Comparison of ENCODE assay signal across 24 cellular contexts in genomic region chr20:6055161-6055783, GRCh38. TPM values are rescaled to one million over a fixed set of nuclear protein-coding genes. Genes with fewer than 3 reads are reported as not detected.
DNase-seq lines count a peak whose midpoint lies in the region; ATAC-seq and TF ChIP-seq lines count a peak whose summit lies in the region.
"Had no signal": no experiment of that assay in that cellular context is flagged by ENCODE, and none has a peak within 500 bp of the region (broad histone marks: within the 10 kb centered on the region; RNA-seq: fewer than 3 reads in every experiment).

No MANE protein-coding gene starts in this region.

- H3K14ac ChIP-seq in H9 (ENCODE audit: insufficient read depth, low read length), result no peak overlapping the region

- H3K23ac ChIP-seq in H9 (ENCODE audit: insufficient read length, low read depth, low read length), result no peak overlapping the region

- no peaks in the 10 kb centered on the region for H3K79me1 ChIP-seq in H9 (ENCODE audit: insufficient read depth, low read depth, low read length, poor library complexity, severe bottlenecking)

- no peaks in the 10 kb centered on the region for H3K9me3 Mint-ChIP-seq in H9
- H3K9me3 Mint-ChIP-seq: activated CD4-positive, alpha-beta memory T cell treated with anti-CD3 and anti-CD28 coated beads, Interleukin-2, amount 10 ng/mL, durations not matched to agents 7 days and 5 days; central memory CD8-positive, alpha-beta T cell; naive thymus-derived CD8-positive, alpha-beta T cell; WTC11 had no signal

- DNase-seq in cardiac muscle cell (ENCODE audit: low read depth in 1 of 2, low spot score in 1 of 2) (peak in 1 of 2 donors; percentile 85), heart right ventricle (no peak), SW480 (ENCODE audit: low spot score) (peak; percentile 65), kidney glomerular epithelial cell (lab: John Stamatoyannopoulos, UW) (peak; percentile 76), smooth muscle cell (lab: John Stamatoyannopoulos, UW; ENCODE audit: unreplicated experiment) (no peak), NCI-H510A (lab: John Stamatoyannopoulos, UW) (no peak), GM19240 (ENCODE audit: insufficient read length, low spot score) (no peak), H9 (no peak)
- DNase-seq: activated CD4-positive, alpha-beta memory T cell treated with anti-CD3 and anti-CD28 coated beads, Interleukin-2, amount 10 ng/mL, durations not matched to agents 7 days and 5 days; activated naive CD4-positive, alpha-beta T cell; activated T-cell treated with anti-CD3 and anti-CD28 coated beads, Interleukin-2, amount 50 U/mL, for 1 hour; naive thymus-derived CD8-positive, alpha-beta T cell; NCI-H1092; NCI-H2029; NCI-H446; RPMI8226; stimulated activated CD4-positive, alpha-beta T cell treated with anti-CD3 and anti-CD28 coated beads, Interleukin-12 subunit alpha, Interleukin-12 subunit beta, amount 100 ng/mL, for 4 hours had no signal

- H3K4me1 ChIP-seq in cardiac muscle cell (ENCODE audit: low read depth) (peaks cover 58% of the 10 kb centered on the region), heart right ventricle (peaks cover 0 to 26% (median 17%) of the 10 kb centered on the region in 9 donors), smooth muscle cell (ENCODE audit: low read depth) (peaks cover 21% of the 10 kb centered on the region), H9 (ENCODE audit: insufficient read depth, low read length) (peaks cover 5% of the 10 kb centered on the region)

- no peak overlapping the region for H3K4ac ChIP-seq in H9 (ENCODE audit: low read depth, low read length)

- H3K79me2 ChIP-seq in smooth muscle cell (ENCODE audit: low read depth) (peaks cover 13% of the 10 kb centered on the region), H9 (ENCODE audit: insufficient read depth, low read length) (no peaks in the 10 kb centered on the region)

- no peak overlapping the region for H2AK5ac ChIP-seq in H9 (ENCODE audit: insufficient read length, low read length)

- no peak overlapping the region for H4K8ac ChIP-seq in H9 (replicated peaks; ENCODE audit: insufficient read length, low read depth, low read length)

- peak overlapping the region; percentile 96 for H3K4me2 ChIP-seq in smooth muscle cell
- H3K4me2 ChIP-seq in H9 (ENCODE audit: insufficient read depth, insufficient read length, low read length), result no peak overlapping the region
- H3K4me2 ChIP-seq: KMS-11 had no signal

- H3K36me3 ChIP-seq in cardiac muscle cell, result peaks cover 4% of the 10 kb centered on the region
- no peaks in the 10 kb centered on the region for H3K36me3 ChIP-seq in heart right ventricle
- no peaks in the 10 kb centered on the region for H3K36me3 ChIP-seq in smooth muscle cell (ENCODE audit: low read depth)
- H3K36me3 ChIP-seq: esophagus muscularis mucosa, vagina had no signal

- peak overlapping the region; percentile 65 for H2AFZ ChIP-seq in smooth muscle cell (ENCODE audit: low read depth)
- no peak overlapping the region for H2AFZ ChIP-seq in H9 (ENCODE audit: low read length)

- no peak for ATAC-seq in heart right ventricle
- ATAC-seq: naive thymus-derived CD8-positive, alpha-beta T cell; WTC11 had no signal

- H3K9me3 ChIP-seq in cardiac muscle cell (ENCODE audit: low read depth) (no peaks in the 10 kb centered on the region), heart right ventricle (no peaks in the 10 kb centered on the region), smooth muscle cell (replicated peaks; ENCODE audit: low read depth) (no peaks in the 10 kb centered on the region), H9 (ENCODE audit: control insufficient read depth, low read depth, low read length) (no peaks in the 10 kb centered on the region)
- H3K9me3 ChIP-seq: esophagus muscularis mucosa, vagina had no signal

- H3K56ac ChIP-seq in H9 (ENCODE audit: insufficient read length, low read depth, low read length), result no peak overlapping the region

- no peak overlapping the region for H2BK5ac ChIP-seq in H9 (ENCODE audit: insufficient read length, low read length)

- TF ChIP-seq CTCF in cardiac muscle cell (IDR thresholded peaks at IDR 0.05; ENCODE audit: low read depth, low read length) (no peak), heart right ventricle (IDR thresholded peaks at IDR 0.05) (no peak), smooth muscle cell (IDR thresholded peaks at IDR 0.05; ENCODE audit: borderline replicate concordance, insufficient read depth, poor library complexity, severe bottlenecking) (no peak), H9 (conservative IDR thresholded peaks at IDR 0.05) (no peak)

- H3K27ac Mint-ChIP-seq in H9, result no peak overlapping the region
- H3K27ac Mint-ChIP-seq: activated CD4-positive, alpha-beta memory T cell treated with anti-CD3 and anti-CD28 coated beads, Interleukin-2, amount 10 ng/mL, durations not matched to agents 7 days and 5 days; naive thymus-derived CD8-positive, alpha-beta T cell; WTC11 had no signal

- H3K27me3 ChIP-seq in cardiac muscle cell (no peaks in the 10 kb centered on the region), heart right ventricle (peaks cover 0 to 57% (median 23%) of the 10 kb centered on the region in 7 donors), smooth muscle cell (ENCODE audit: low read depth) (no peaks in the 10 kb centered on the region), H9 (ENCODE audit: insufficient read depth, low read length) (peaks cover 28% of the 10 kb centered on the region; the same call in 1 of the 2 replicates)
- H3K27me3 ChIP-seq: vagina had no signal

- H2BK12ac ChIP-seq in H9 (ENCODE audit: insufficient read length, low read depth, low read length), result no peak overlapping the region

- H4K20me1 ChIP-seq in smooth muscle cell (ENCODE audit: low read depth) (no peaks in the 10 kb centered on the region), H9 (ENCODE audit: control insufficient read depth, insufficient read depth, insufficient read length) (no peaks in the 10 kb centered on the region)

- H3K9ac ChIP-seq in smooth muscle cell (ENCODE audit: low read depth) (peak overlapping the region; percentile 67), H9 (ENCODE audit: extremely low read depth, insufficient read length, low read length) (no peak overlapping the region)
- H3K9ac ChIP-seq: KMS-11 had no signal

- H2BK120ac ChIP-seq in H9 (ENCODE audit: low read depth, low read length, poor library complexity, severe bottlenecking), result no peak overlapping the region

- peaks cover 7% of the 10 kb centered on the region for H3F3A ChIP-seq in smooth muscle cell (ENCODE audit: low read depth)

- no peak overlapping the region for H4K5ac ChIP-seq in H9 (ENCODE audit: insufficient read length, low read depth, low read length)

- no peaks in the 10 kb centered on the region; a peak in 1 of 7 replicates for H3K36me3 Mint-ChIP-seq in H9 (ENCODE audit: insufficient read depth in 1 of 3, low read depth in 3 of 3)
- H3K36me3 Mint-ChIP-seq: WTC11 had no signal

- H2BK15ac ChIP-seq in H9 (ENCODE audit: low read depth, low read length), result no peak overlapping the region

- peaks cover 62% of the 10 kb centered on the region for H3K27me3 Mint-ChIP-seq in H9 (ENCODE audit: low read depth)

- WGBS in heart right ventricle, 2 donors, result 69 to 72% methylated on average over 10 of the region's 10 CpGs
- WGBS in smooth muscle cell (ENCODE audit: low lambda C conversion rate), result 10% methylated on average over 10 of the region's 10 CpGs
- no CpG with 5 or more reads among the region's 10 CpGs for WGBS in H9 (ENCODE audit: extremely low coverage, insufficient read length, low lambda C conversion rate)

- no peak overlapping the region for H2BK20ac ChIP-seq in H9 (ENCODE audit: low read depth, low read length, poor library complexity, severe bottlenecking)

- H3K4me3 Mint-ChIP-seq in H9, result no peak overlapping the region
- H3K4me3 Mint-ChIP-seq: activated CD4-positive, alpha-beta memory T cell treated with anti-CD3 and anti-CD28 coated beads, Interleukin-2, amount 10 ng/mL, durations not matched to agents 7 days and 5 days; central memory CD8-positive, alpha-beta T cell; naive thymus-derived CD8-positive, alpha-beta T cell; WTC11 had no signal

- H3K27ac ChIP-seq in cardiac muscle cell (peak overlapping the region; percentile 100), heart right ventricle (no peak overlapping the region), smooth muscle cell (ENCODE audit: low read depth) (peak overlapping the region; percentile 92), H9 (ENCODE audit: insufficient read length, low read depth, low read length) (no peak overlapping the region)
- H3K27ac ChIP-seq: esophagus muscularis mucosa, KMS-11, vagina had no signal

- H3K18ac ChIP-seq in H9 (ENCODE audit: insufficient read length, low read depth, low read length), result no peak overlapping the region

- no peak overlapping the region for H3T11ph ChIP-seq in H9 (ENCODE audit: low read length)

- H4K91ac ChIP-seq in H9 (ENCODE audit: insufficient read length, low read depth, low read length), result no peak overlapping the region

- intact Hi-C loops in heart right ventricle (cut with DNase I), result no loop called here

- peaks cover 21 to 24% of the 10 kb centered on the region in 2 experiments for H3K4me1 Mint-ChIP-seq in H9
- H3K4me1 Mint-ChIP-seq: central memory CD8-positive, alpha-beta T cell had no signal

- H3K4me3 ChIP-seq in cardiac muscle cell, result no peak overlapping the region
- no peak overlapping the region for H3K4me3 ChIP-seq in heart right ventricle
- H3K4me3 ChIP-seq in smooth muscle cell, result no peak overlapping the region
- H3K4me3 ChIP-seq: esophagus muscularis mucosa, vagina had no signal

- H3K23me2 ChIP-seq in H9 (ENCODE audit: insufficient read length, low read depth, low read length, poor library complexity, severe bottlenecking), result peaks cover 10% of the 10 kb centered on the region

RNA-seq across cellular contexts. Expression of gene LRRN4, which starts 1.4 kb away (rescaled TPM):
- total RNA-seq in cardiac muscle cell (180 and 227 TPM in 2 replicates), heart right ventricle (1 to 10 TPM in 1 of 10 donors, under 1 TPM in 7, not detected in 2; 0.11 to 1.1 (median 0.21) TPM), smooth muscle cell (0.67 and 3.9 TPM in 2 replicates), H9 (2021) (0.22 and 0.42 TPM in 2 replicates)
- polyA plus RNA-seq in cardiac muscle cell (135 and 173 TPM in 2 replicates), heart right ventricle (not detected), smooth muscle cell (3.9 and 5.7 TPM in 2 replicates)
- total RNA-seq: activated CD4-positive, alpha-beta memory T cell treated with anti-CD3 and anti-CD28 coated beads, Interleukin-2, amount 10 ng/mL, durations not matched to agents 7 days and 5 days; lung microvascular endothelial cell; naive thymus-derived CD8-positive, alpha-beta T cell; pulmonary artery endothelial cell; vagina had no signal
- polyA plus RNA-seq: naive thymus-derived CD8-positive, alpha-beta T cell had no signal

RNA-seq across cellular contexts. Expression of gene CRLS1, which starts 49.3 kb away (rescaled TPM):
- total RNA-seq in cardiac muscle cell, result 76.8 and 93.7 TPM in 2 replicates
- polyA plus RNA-seq in cardiac muscle cell, result 236 and 243 TPM in 2 replicates
- 100 to 1,000 TPM in 7 of 10 donors, 10 to 100 TPM in 3; 84.9 to 126 (median 103) TPM for total RNA-seq in heart right ventricle
- 100 to 1,000 TPM in 1 of 2 donors, 10 to 100 TPM in 1; 63.3 to 123 TPM for polyA plus RNA-seq in heart right ventricle
- 55.6 and 76.3 TPM in 2 replicates for total RNA-seq in smooth muscle cell
- polyA plus RNA-seq in smooth muscle cell, result 43.6 and 50.9 TPM in 2 replicates
- 39.5 and 41.2 TPM in 2 replicates for total RNA-seq in H9 (2021)

Comparison
In these comparisons a context has a peak if more than half of its experiments do, and no peak if none do; other contexts are left out.
1. H3K27ac ChIP-seq: peak in cardiac muscle cell (single experiment) and smooth muscle cell (single experiment); none in heart right ventricle (0 of 10) and H9 (single experiment).
2. RNA of gene LRRN4, which starts 1.4 kb away (total RNA-seq): 180 to 227 TPM in cardiac muscle cell; 0.67 to 3.9 TPM in smooth muscle cell, 0.22 to 0.42 TPM in H9 and 0.11 to 1.1 TPM in heart right ventricle; every median in the first group is over 10 times any median in the second.
3. DNase-seq: peak in SW480 (single experiment) and kidney glomerular epithelial cell (single experiment); none in heart right ventricle (0 of 2), smooth muscle cell (single experiment), NCI-H510A (single experiment), GM19240 (single experiment) and H9 (single experiment).